Comparison of ENCODE assay signal across 8 cellular contexts in genomic region chr1:151165281-151165737, GRCh38. TPM values are rescaled to one million over a fixed set of nuclear protein-coding genes. Genes with fewer than 3 reads are reported as not detected.
DNase-seq lines count a peak whose midpoint lies in the region; ATAC-seq and TF ChIP-seq lines count a peak whose summit lies in the region.

No MANE protein-coding gene starts in this region.

- 11 to 24% methylated on average over 15 of the region's 15 CpGs for whole genome bisulfite sequencing in upper lobe of left lung, 2 donors

- ATAC-seq in RWPE2 (ENCODE audit: low read depth) (no peak; the same call in 1 of the 3 replicates), upper lobe of left lung (ENCODE audit: low FRiP score in 2 of 2) (peak in 1 of 2 donors; percentile 72)

- peaks cover 24% of the 10 kb centered on the region for H3K4me1 Mint-ChIP-seq in HFFc6 (ENCODE audit: low read depth)
- H3K4me1 Mint-ChIP-seq in endothelial cell (ENCODE audit: unreplicated experiment) = peaks cover 26% of the 10 kb centered on the region

- peak overlapping the region; percentile 53 for H3K27ac ChIP-seq in RWPE2 (ENCODE audit: poor library complexity, severe bottlenecking)
- peak overlapping the region; percentile 65 to 87 (median 84) for H3K27ac ChIP-seq in upper lobe of left lung

- H3K27ac Mint-ChIP-seq in HFFc6 (peak overlapping the region; percentile 98), endothelial cell (ENCODE audit: unreplicated experiment) (peak overlapping the region; percentile 97)

- H3K4me3 Mint-ChIP-seq in HFFc6 (peak overlapping the region; percentile 100), endothelial cell (ENCODE audit: unreplicated experiment) (peak overlapping the region; percentile 99)

- H3K9me3 ChIP-seq in RWPE2 (ENCODE audit: severe bottlenecking) = no peaks in the 10 kb centered on the region
- no peaks in the 10 kb centered on the region for H3K9me3 ChIP-seq in upper lobe of left lung

- H3K27me3 Mint-ChIP-seq in HFFc6 (ENCODE audit: insufficient read depth) = peaks cover 3% of the 10 kb centered on the region
- H3K27me3 Mint-ChIP-seq in endothelial cell (ENCODE audit: unreplicated experiment) = peaks cover 4% of the 10 kb centered on the region

- TF ChIP-seq POLR2A in upper lobe of left lung (IDR thresholded peaks at IDR 0.05) = no peak

- H3K4me3 ChIP-seq in RWPE2 (ENCODE audit: severe bottlenecking) = peak overlapping the region; percentile 61
- H3K4me3 ChIP-seq in upper lobe of left lung = peak overlapping the region; percentile 49 to 72 (median 68)

- TF ChIP-seq CTCF in HFFc6 (IDR thresholded peaks at IDR 0.05) (no peak), RWPE2 (IDR thresholded peaks at IDR 0.05; ENCODE audit: poor library complexity, severe bottlenecking) (no peak), endothelial cell (IDR thresholded peaks at IDR 0.05; ENCODE audit: unreplicated experiment) (no peak), upper lobe of left lung (IDR thresholded peaks at IDR 0.05) (no peak)

- H3K4me1 ChIP-seq in RWPE2 (ENCODE audit: insufficient read depth, poor library complexity, severe bottlenecking) = peaks cover 6% of the 10 kb centered on the region
- peaks cover 18 to 35% (median 24%) of the 10 kb centered on the region in 4 donors for H3K4me1 ChIP-seq in upper lobe of left lung

- DNase-seq in COLO829 (ENCODE audit: low spot score) (peak; percentile 48), HFFc6 (no peak), RWPE2 (ENCODE audit: low spot score) (no peak), endothelial cell (ENCODE audit: low spot score) (peak; percentile 17), midbrain (lab: John Stamatoyannopoulos, UW) (peak; percentile 71), upper lobe of left lung (peak in 1 of 2 donors; percentile 25), germinal center (ENCODE audit: low spot score) (no peak)
- no peak for DNase-seq in activated CD4-positive, CD25-positive, alpha-beta regulatory T cell treated with anti-CD3 and anti-CD28 coated beads, Interleukin-2, amount 50 U/mL, for 72 hours

- TF ChIP-seq EP300 in upper lobe of left lung (IDR thresholded peaks at IDR 0.05) = no peak

- H3K27me3 ChIP-seq in RWPE2 (ENCODE audit: insufficient read depth, poor library complexity, severe bottlenecking) (no peaks in the 10 kb centered on the region), upper lobe of left lung (no peaks in the 10 kb centered on the region)

- H3K9me3 Mint-ChIP-seq in HFFc6 (no peaks in the 10 kb centered on the region), endothelial cell (ENCODE audit: unreplicated experiment) (no peaks in the 10 kb centered on the region)

- H3K36me3 ChIP-seq in RWPE2 (ENCODE audit: low read depth) = peaks cover 24% of the 10 kb centered on the region
- H3K36me3 ChIP-seq in upper lobe of left lung = peaks cover 6 to 47% (median 29%) of the 10 kb centered on the region in 4 donors

- peaks cover 18% of the 10 kb centered on the region for H3K36me3 Mint-ChIP-seq in HFFc6 (ENCODE audit: low read depth)
- H3K36me3 Mint-ChIP-seq in endothelial cell (ENCODE audit: low read depth, unreplicated experiment) = peaks cover 23% of the 10 kb centered on the region

RNA-seq across cellular contexts. Expression of gene LYSMD1, which starts 0.4 kb away (rescaled TPM):
- total RNA-seq in HFFc6 (2021; fragmentation: NEBNext Ultra II Directional; extraction: Animal tissue kit (Norgen Biotek cat#: 25700)) = 1 to 10 TPM; 5.0 to 6.6 (median 6.0) TPM
- total RNA-seq in endothelial cell (ENCODE audit: unreplicated experiment) (7.5 TPM), upper lobe of left lung (10 to 100 TPM in 1 of 6 donors, 1 to 10 TPM in 5; 2.2 to 16.8 (median 6.2) TPM)

RNA-seq across cellular contexts. Expression of gene SCNM1, which starts 0.6 kb away (rescaled TPM):
- total RNA-seq in HFFc6 (2021; fragmentation: NEBNext Ultra II Directional; extraction: Animal tissue kit (Norgen Biotek cat#: 25700)) = 10 to 100 TPM; 38.4 to 45.7 (median 41.5) TPM
- total RNA-seq in endothelial cell (ENCODE audit: unreplicated experiment) = 48.3 TPM
- 10 to 100 TPM in 5 of 6 donors, 1 to 10 TPM in 1; 8.9 to 50.3 (median 25.9) TPM for total RNA-seq in upper lobe of left lung

RNA-seq across cellular contexts. Expression of gene TNFAIP8L2, which starts 8.9 kb away (rescaled TPM):
- total RNA-seq in HFFc6 (2021; fragmentation: NEBNext Ultra II Directional; extraction: Animal tissue kit (Norgen Biotek cat#: 25700)) = not detected
- 1.6 TPM for total RNA-seq in endothelial cell (ENCODE audit: unreplicated experiment)
- 10 to 100 TPM in 5 of 6 donors, 1 to 10 TPM in 1; 7.4 to 19.1 (median 15.8) TPM for total RNA-seq in upper lobe of left lung

RNA-seq across cellular contexts. Expression of gene TMOD4, which starts 10.5 kb away (rescaled TPM):
- total RNA-seq in HFFc6 (2021; fragmentation: NEBNext Ultra II Directional; extraction: Animal tissue kit (Norgen Biotek cat#: 25700)) = 1 to 10 TPM in 1 of 6 experiments, under 1 TPM in 2, not detected in 3; 0.40 to 1.1 (median 0.99) TPM
- total RNA-seq in endothelial cell (ENCODE audit: unreplicated experiment) (1.1 TPM), upper lobe of left lung (under 1 TPM in 2 of 6 donors, not detected in 4; 0.57 to 0.88 TPM)

RNA-seq across cellular contexts. Expression of gene SEMA6C, which starts 18.9 kb away (rescaled TPM):
- total RNA-seq in HFFc6 (2021; fragmentation: NEBNext Ultra II Directional; extraction: Animal tissue kit (Norgen Biotek cat#: 25700)) = 1 to 10 TPM in 5 of 6 experiments, under 1 TPM in 1; 0.94 to 1.5 (median 1.4) TPM
- total RNA-seq in endothelial cell (ENCODE audit: unreplicated experiment) (214 TPM), upper lobe of left lung (10 to 100 TPM in 1 of 6 donors, 1 to 10 TPM in 5; 2.1 to 13.6 (median 5.8) TPM)

Comparison
In these comparisons a context has a peak if more than half of its experiments do, and no peak if none do; other contexts are left out.
1. DNase-seq: peak in COLO829 (single experiment), endothelial cell (single experiment) and midbrain (single experiment); none in HFFc6 (single experiment), RWPE2 (single experiment), activated CD4-positive, CD25-positive, alpha-beta regulatory T cell treated with anti-CD3 and anti-CD28 coated beads, Interleukin-2, amount 50 U/mL, for 72 hours (single experiment) and germinal center (single experiment).